ENCODE assay signal across 1 cellular context in genomic region chr3:155854147-155854940, GRCh38.
A peak's percentile ranks its signal among the peaks of the same experiment; 100 is the strongest.
TF ChIP-seq lines count a peak whose summit lies in the region.

SLC33A1 (minus strand) TSS chr3:155854427; CDS start chr3:155853997, 430 bp downstream.

TF ChIP-seq in K562, 482 proteins besides CTCF, POLR2A, EP300 and RAD21 (continued from another document and continues in another):
- TF ChIP-seq ZSCAN32 (CRISPR knock-in tag; IDR thresholded peaks at IDR 0.05) (peak; percentile 25; the same call in 1 of the 2 replicates), ZNF584 (CRISPR knock-in tag; IDR thresholded peaks at IDR 0.05; ENCODE audit: low read depth) (peak; percentile 61; the same call in 1 of the 2 replicates), RNF2 (IDR thresholded peaks at IDR 0.05) (peak; percentile 84), EP400 (IDR thresholded peaks at IDR 0.05) (peak; percentile 99), SAFB (IDR thresholded peaks at IDR 0.05; ENCODE audit: borderline replicate concordance, low read depth, low read length) (no peak), KLF1 (tag; IDR thresholded peaks at IDR 0.05) (peak; percentile 94), TAF1 (IDR thresholded peaks at IDR 0.05; ENCODE audit: control insufficient read depth, extremely low read depth, insufficient read depth, low read length, severe bottlenecking) (peak; percentile 89), KAT2B (IDR thresholded peaks at IDR 0.05; ENCODE audit: low read depth, low read length) (no peak), ZKSCAN8 (CRISPR knock-in tag; IDR thresholded peaks at IDR 0.05) (no peak; the same call in 1 of the 2 replicates), HCFC1 (IDR thresholded peaks at IDR 0.05; ENCODE audit: low read depth, low read length) (peak; percentile 86), ZNF263 (CRISPR knock-in tag; IDR thresholded peaks at IDR 0.05; ENCODE audit: borderline replicate concordance) (peak; percentile 69; the same call in 1 of the 2 replicates), POLR3A (IDR thresholded peaks at IDR 0.05; ENCODE audit: borderline replicate concordance, extremely low read depth, insufficient read depth, insufficient read length) (no peak), ATF1 (CRISPR knock-in tag; IDR thresholded peaks at IDR 0.05) (no peak), ATF1 (tag; IDR thresholded peaks at IDR 0.05) (peak; percentile 96), MYNN (IDR thresholded peaks at IDR 0.05) (peak; percentile 57), MYNN (CRISPR knock-in tag; IDR thresholded peaks at IDR 0.05) (no peak), NR1H2 (CRISPR knock-in tag; IDR thresholded peaks at IDR 0.05) (no peak), RBM22 (IDR thresholded peaks at IDR 0.05; ENCODE audit: low read depth, low read length, poor library complexity, severe bottlenecking) (peak; percentile 6), RBM39 (optimal IDR thresholded peaks at IDR 0.05; ENCODE audit: low read depth, low read length) (peak; percentile 94), HMGN3 (IDR thresholded peaks at IDR 0.05; ENCODE audit: borderline replicate concordance, extremely low read depth, insufficient read length, low read depth, low read length) (peak; percentile 96), JUN (IDR thresholded peaks at IDR 0.05; ENCODE audit: borderline replicate concordance, low read depth, low read length) (peak; percentile 88), JUN (CRISPR knock-in tag; IDR thresholded peaks at IDR 0.05; ENCODE audit: borderline replicate concordance) (peak; percentile 87; the same call in 1 of the 2 replicates), SMARCA4 (IDR thresholded peaks at IDR 0.05) (0 out of 2 replicates have a peak, but pooled peaks have one; percentile 42), KLF6 (CRISPR knock-in tag; IDR thresholded peaks at IDR 0.05; ENCODE audit: borderline replicate concordance) (peak; percentile 95; the same call in 1 of the 2 replicates), PHF20 (IDR thresholded peaks at IDR 0.05; ENCODE audit: partially characterized antibody) (peak; percentile 92), NFYB (IDR thresholded peaks at IDR 0.05; ENCODE audit: extremely low read depth, insufficient read length) (peak; percentile 59), RB1 (IDR thresholded peaks at IDR 0.05; ENCODE audit: low read depth) (peak; percentile 93), MTA3 (IDR thresholded peaks at IDR 0.05; ENCODE audit: borderline replicate concordance) (peak; percentile 93), ELF2 (CRISPR knock-in tag; IDR thresholded peaks at IDR 0.05) (peak; percentile 94), MXD1 (CRISPR knock-in tag; IDR thresholded peaks at IDR 0.05; ENCODE audit: borderline replicate concordance, poor library complexity, severe bottlenecking) (no peak), U2AF1 (optimal IDR thresholded peaks at IDR 0.05; ENCODE audit: low read depth, low read length) (no peak), JUND (IDR thresholded peaks at IDR 0.05; ENCODE audit: borderline replicate concordance, low read depth, low read length) (peak; percentile 80), JUND (tag; IDR thresholded peaks at IDR 0.05; ENCODE audit: borderline replicate concordance, low read depth, low read length) (peak; percentile 78; the same call in 2 of the 3 replicates), GTF2E2 (tag; IDR thresholded peaks at IDR 0.05) (peak; percentile 75), ZNF639 (CRISPR knock-in tag; conservative IDR thresholded peaks at IDR 0.05 in 1 of 2, IDR thresholded peaks at IDR 0.05 in 1 of 2) (peak in 1 of 2 experiments; percentile 100; a peak in 2 of 4 replicates), ZNF696 (CRISPR knock-in tag; conservative IDR thresholded peaks at IDR 0.05) (no peak), HNRNPUL1 (IDR thresholded peaks at IDR 0.05; ENCODE audit: low read length) (no peak), SRSF7 (optimal IDR thresholded peaks at IDR 0.05; ENCODE audit: low read depth, low read length) (no peak), PHB2 (IDR thresholded peaks at IDR 0.05; ENCODE audit: low read depth) (no peak), CXXC5 (CRISPR knock-in tag; IDR thresholded peaks at IDR 0.05) (peak; percentile 96), KDM4B (IDR thresholded peaks at IDR 0.05; ENCODE audit: borderline replicate concordance in 2 of 2, low read depth in 1 of 2) (peak in 1 of 2 experiments; percentile 91; a peak in 1 of 4 replicates), ZBTB26 (CRISPR knock-in tag; IDR thresholded peaks at IDR 0.05) (no peak), MGA (IDR thresholded peaks at IDR 0.05) (peak; percentile 99), POLR2AphosphoS5 (IDR thresholded peaks at IDR 0.05; ENCODE audit: control insufficient read depth, insufficient read depth, low read depth, low read length) (peak; percentile 87), CLOCK (CRISPR knock-in tag; IDR thresholded peaks at IDR 0.05; ENCODE audit: borderline replicate concordance) (peak; percentile 83; the same call in 1 of the 2 replicates), MITF (IDR thresholded peaks at IDR 0.05) (peak; percentile 96), HNRNPLL (IDR thresholded peaks at IDR 0.05; ENCODE audit: low read depth, low read length, poor library complexity, severe bottlenecking) (peak; percentile 46), DIDO1 (tag; IDR thresholded peaks at IDR 0.05; ENCODE audit: low read depth) (peak; percentile 54; the same call in 1 of the 2 replicates)
